In genomic region chr20:62317167-62317655, GRCh38 we compare ENCODE assay signal across 2 cellular contexts.
TF ChIP-seq lines count a peak whose summit lies in the region.

No MANE protein-coding gene starts in this region.

TF ChIP-seq in A549, 52 proteins besides CTCF, POLR2A, EP300 and RAD21 (continued from another document):
- no peak for TF ChIP-seq BCL3 (IDR thresholded peaks at IDR 0.05)
- no peak for TF ChIP-seq MAZ (IDR thresholded peaks at IDR 0.05; ENCODE audit: borderline replicate concordance, low read depth, low read length)
- TF ChIP-seq FOSL2 (IDR thresholded peaks at IDR 0.05), result no peak
- no peak for TF ChIP-seq FOSL2 (CRISPR knock-in tag; IDR thresholded peaks at IDR 0.05)
- no peak for TF ChIP-seq RARB (CRISPR knock-in tag; IDR thresholded peaks at IDR 0.05)
- no peak for TF ChIP-seq ZC3H11A (IDR thresholded peaks at IDR 0.05)
- no peak for TF ChIP-seq CHD4 (IDR thresholded peaks at IDR 0.05; ENCODE audit: borderline replicate concordance)
- no peak for TF ChIP-seq NR3C1 (IDR thresholded peaks at IDR 0.05)
- no peak for TF ChIP-seq MAFK (IDR thresholded peaks at IDR 0.05; ENCODE audit: partially characterized antibody)
- TF ChIP-seq E2F6 (IDR thresholded peaks at IDR 0.05; ENCODE audit: borderline replicate concordance, low read depth), result no peak
- TF ChIP-seq ZNF302 (CRISPR knock-in tag; IDR thresholded peaks at IDR 0.05), result no peak
- no peak for TF ChIP-seq HDAC2 (IDR thresholded peaks at IDR 0.05)
- no peak for TF ChIP-seq ZSCAN20 (CRISPR knock-in tag; IDR thresholded peaks at IDR 0.05)

TF ChIP-seq in HCT116, 20 proteins besides CTCF, POLR2A, EP300 and RAD21 (continued from another document):
- TF ChIP-seq REST (IDR thresholded peaks at IDR 0.05; ENCODE audit: low read depth) (no peak), ZBTB33 (IDR thresholded peaks at IDR 0.05; ENCODE audit: extremely low read depth, insufficient replicate concordance, low read length) (no peak), POLR2AphosphoS5 (IDR thresholded peaks at IDR 0.05; ENCODE audit: low read depth, low read length) (no peak)
